1 cellular context compared by ENCODE assay signal in the genomic region with DNA sequence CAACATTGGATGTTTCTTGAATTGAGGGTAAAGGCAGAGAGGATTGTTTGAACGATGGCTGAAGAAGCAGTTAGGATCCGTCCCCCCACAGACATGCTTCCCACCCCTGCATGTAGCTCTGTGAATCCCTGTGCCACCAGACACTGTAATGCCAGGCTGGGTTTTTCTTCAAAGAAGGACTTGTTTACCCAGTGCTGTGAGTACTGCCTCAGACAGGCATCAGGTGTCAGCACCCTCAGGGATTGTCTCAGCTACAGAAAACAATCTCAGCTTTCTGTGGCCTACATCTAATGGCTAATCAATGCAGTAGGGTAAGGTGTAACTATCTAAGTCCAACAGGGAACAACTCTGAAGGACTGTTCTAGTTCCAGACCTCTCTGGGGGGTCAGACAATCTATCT.
TF ChIP-seq lines count a peak whose summit lies in the region.

No MANE protein-coding gene starts in this region.

TF ChIP-seq in GM23338, 12 proteins besides CTCF, POLR2A, EP300 and RAD21 (continued from another document):
- TF ChIP-seq, protein P1, sequence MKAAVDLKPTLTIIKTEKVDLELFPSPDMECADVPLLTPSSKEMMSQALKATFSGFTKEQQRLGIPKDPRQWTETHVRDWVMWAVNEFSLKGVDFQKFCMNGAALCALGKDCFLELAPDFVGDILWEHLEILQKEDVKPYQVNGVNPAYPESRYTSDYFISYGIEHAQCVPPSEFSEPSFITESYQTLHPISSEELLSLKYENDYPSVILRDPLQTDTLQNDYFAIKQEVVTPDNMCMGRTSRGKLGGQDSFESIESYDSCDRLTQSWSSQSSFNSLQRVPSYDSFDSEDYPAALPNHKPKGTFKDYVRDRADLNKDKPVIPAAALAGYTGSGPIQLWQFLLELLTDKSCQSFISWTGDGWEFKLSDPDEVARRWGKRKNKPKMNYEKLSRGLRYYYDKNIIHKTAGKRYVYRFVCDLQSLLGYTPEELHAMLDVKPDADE (IDR thresholded peaks at IDR 0.05) = no peak
- no peak for TF ChIP-seq STAT1 (IDR thresholded peaks at IDR 0.05; ENCODE audit: unreplicated experiment)
- TF ChIP-seq NANOG (IDR thresholded peaks at IDR 0.05; ENCODE audit: borderline replicate concordance) = no peak
- TF ChIP-seq ZNF331 (CRISPR knock-in tag; IDR thresholded peaks at IDR 0.05; ENCODE audit: low read depth) = no peak
- no peak for TF ChIP-seq CREB1 (CRISPR knock-in tag; IDR thresholded peaks at IDR 0.05; ENCODE audit: low read depth)
- TF ChIP-seq ZNF114 (CRISPR knock-in tag; IDR thresholded peaks at IDR 0.05) = no peak
- TF ChIP-seq POLR2AphosphoS5 (IDR thresholded peaks at IDR 0.05; ENCODE audit: low read depth) = no peak
- no peak for TF ChIP-seq EZH2phosphoT487 (IDR thresholded peaks at IDR 0.05; ENCODE audit: unreplicated experiment)
- no peak for TF ChIP-seq EZH2 (IDR thresholded peaks at IDR 0.05; ENCODE audit: low read depth, unreplicated experiment)
